Comparison of ENCODE assay signal across 21 cellular contexts in genomic region chr12:126554599-126554998, GRCh38.
DNase-seq lines count a peak whose midpoint lies in the region; ATAC-seq lines count a peak whose summit lies in the region.
"Had no signal": no experiment of that assay in that cellular context is flagged by ENCODE, and none has a peak within 500 bp of the region (broad histone marks: within the 10 kb centered on the region; RNA-seq: fewer than 3 reads in every experiment).

No MANE protein-coding gene starts in this region.

- DNase-seq in NCI-H510A treated with DMSO at 0.1 percent for 48 hours (lab: John Stamatoyannopoulos, UW), result peak; percentile 13
- no peak for DNase-seq in NCI-H510A (lab: John Stamatoyannopoulos, UW)
- peak; percentile 57 to 61 for DNase-seq in SHP77 (lab: John Stamatoyannopoulos, UW)
- peak; percentile 22 for DNase-seq in iPS DF 4.7 (ENCODE audit: extremely low read depth, low spot score)
- DNase-seq in left lobe of liver (ENCODE audit: low spot score), result no peak
- DNase-seq in effector CD4-positive, alpha-beta T cell, result no peak
- DNase-seq: 8988T; ACHN; BE2C; Calu3; CD8-positive, alpha-beta memory T cell; DMS79 treated with DMSO at 0.1 percent for 48 hours; GF-D8; NCI-H1048; NCI-H1417 treated with DMSO at 0.1 percent for 48 hours; NCI-H1694 treated with DMSO at 0.1 percent for 48 hours; NCI-H2081; NCI-H2227 treated with DMSO at 0.1 percent for 48 hours; NCI-H524 treated with DMSO at 0.1 percent for 48 hours; SK-N-SH had no signal

- ATAC-seq in left lobe of liver (no peak), HG03457 (IDR thresholded peaks at IDR 0.05; ENCODE audit: unreplicated experiment) (no peak)

Comparison
In these comparisons a context has a peak if more than half of its experiments do, and no peak if none do; other contexts are left out.
1. DNase-seq: peak in NCI-H510A treated with DMSO at 0.1 percent for 48 hours (single experiment), SHP77 (2 of 2) and iPS DF 4.7 (single experiment); none in NCI-H510A (single experiment), left lobe of liver (single experiment) and effector CD4-positive, alpha-beta T cell (single experiment).